Comparison of ENCODE assay signal across 1 cellular context in genomic region chr19:58571575-58571947, GRCh38.
TF ChIP-seq lines count a peak whose summit lies in the region.

No MANE protein-coding gene starts in this region.

TF ChIP-seq in SK-N-SH, 30 proteins besides CTCF, POLR2A, EP300 and RAD21 (continued from another document):
- no peak for TF ChIP-seq USF1 (IDR thresholded peaks at IDR 0.05; ENCODE audit: borderline replicate concordance, low read depth)
- TF ChIP-seq POLR2AphosphoS5 (IDR thresholded peaks at IDR 0.05; ENCODE audit: low read depth, low read length) = no peak
- no peak for TF ChIP-seq REST (IDR thresholded peaks at IDR 0.05; ENCODE audit: low read depth, low read length)
- no peak for TF ChIP-seq GABPA (IDR thresholded peaks at IDR 0.05; ENCODE audit: low read depth)
- TF ChIP-seq MXI1 (IDR thresholded peaks at IDR 0.05; ENCODE audit: low read depth, low read length) = no peak
- no peak for TF ChIP-seq NFIC (IDR thresholded peaks at IDR 0.05; ENCODE audit: borderline replicate concordance)
